In the genomic region with DNA sequence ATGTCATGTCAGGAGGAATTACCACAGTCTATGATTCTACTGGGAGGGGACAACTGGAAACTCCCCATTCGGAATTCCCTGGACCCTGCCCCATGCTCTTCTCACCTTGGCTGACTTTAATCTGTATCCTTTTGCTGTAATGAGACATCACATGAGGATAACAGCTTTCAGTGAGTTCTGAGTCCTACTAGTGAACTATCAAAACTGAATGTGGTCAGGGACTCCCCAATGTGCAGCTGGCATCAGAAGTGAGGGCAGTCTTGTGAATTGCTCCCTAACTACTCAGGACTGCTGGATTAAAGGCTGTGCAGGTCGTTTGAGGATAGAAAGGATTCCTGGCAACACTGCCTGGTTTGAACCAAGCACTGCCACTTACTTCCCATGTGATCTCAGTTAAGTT, we compare ENCODE assay signal across 24 cellular contexts. TPM values are rescaled to one million over a fixed set of nuclear protein-coding genes. Genes with fewer than 3 reads are reported as not detected.
"Had no signal": no experiment of that assay in that cellular context is flagged by ENCODE, and none has a peak within 500 bp of the region (broad histone marks: within the 10 kb centered on the region; RNA-seq: fewer than 3 reads in every experiment).

No MANE protein-coding gene starts in this region.

- H3K27ac Mint-ChIP-seq: activated CD8-positive, alpha-beta T cell treated with anti-CD3 and anti-CD28 coated beads for 36 hours; activated naive CD8-positive, alpha-beta T cell treated with anti-CD3 and anti-CD28 coated beads, Interleukin-2, amount 10 ng/mL, durations not matched to agents 7 days and 5 days; activated T-helper 2 cell treated with anti-CD3 and anti-CD28 coated beads, Interferon-gamma antibody, Interleukin-2, Interleukin-4, amounts not matched to agents 10 μg/mL and 5 μg/mL and 100 μg/mL, durations not matched to agents 14 hours and 24 hours and 36 hours; nephron; stimulated activated naive CD8-positive, alpha-beta T cell treated with anti-CD3 and anti-CD28 coated beads, Interleukin-15, Interleukin-2, amounts not matched to agents 100 ng/mL and 50 ng/mL, for 24 hours; T-helper 17 cell; type B pancreatic cell had no signal

- H3K9me3 Mint-ChIP-seq: activated CD8-positive, alpha-beta T cell treated with anti-CD3 and anti-CD28 coated beads for 36 hours; activated naive CD8-positive, alpha-beta T cell treated with anti-CD3 and anti-CD28 coated beads, Interleukin-2, amount 10 ng/mL, durations not matched to agents 7 days and 5 days; activated T-helper 2 cell treated with anti-CD3 and anti-CD28 coated beads, Interferon-gamma antibody, Interleukin-2, Interleukin-4, amounts not matched to agents 10 μg/mL and 5 μg/mL and 100 μg/mL, durations not matched to agents 14 hours and 24 hours and 36 hours; nephron; stimulated activated naive CD8-positive, alpha-beta T cell treated with anti-CD3 and anti-CD28 coated beads, Interleukin-15, Interleukin-2, amounts not matched to agents 100 ng/mL and 50 ng/mL, for 24 hours; type B pancreatic cell had no signal

- DNase-seq: activated CD4-positive, alpha-beta T cell treated with anti-CD3 and anti-CD28 coated beads, Interleukin-2, amount 50 U/mL, for 1 hour; activated CD4-positive, CD25-positive, alpha-beta regulatory T cell treated with anti-CD3 and anti-CD28 coated beads, Interleukin-2, amount 50 U/mL, for 72 hours; activated CD8-positive, alpha-beta T cell treated with anti-CD3 and anti-CD28 coated beads for 36 hours; activated naive CD8-positive, alpha-beta T cell treated with anti-CD3 and anti-CD28 coated beads, Interleukin-2, amount 10 ng/mL, durations not matched to agents 7 days and 5 days; activated T-cell treated with anti-CD3 and anti-CD28 coated beads, Interleukin-2, amount 50 U/mL, for 1 hour; brain microvascular endothelial cell; effector CD4-positive, alpha-beta T cell; esophagus squamous epithelium; foreskin melanocyte; heart right ventricle; left ventricle myocardium inferior; right lobe of liver; stimulated activated CD4-positive, alpha-beta T cell treated with anti-CD3 and anti-CD28 coated beads, Interleukin-2, amount 100 ng/mL, for 48 hours; substantia nigra; T-helper 17 cell; T1000; uterus had no signal

- H3K27me3 Mint-ChIP-seq: activated CD8-positive, alpha-beta T cell treated with anti-CD3 and anti-CD28 coated beads for 36 hours had no signal

- H3K36me3 Mint-ChIP-seq: activated naive CD8-positive, alpha-beta T cell treated with anti-CD3 and anti-CD28 coated beads, Interleukin-2, amount 10 ng/mL, durations not matched to agents 7 days and 5 days; type B pancreatic cell had no signal

- H3K4me3 Mint-ChIP-seq: activated CD8-positive, alpha-beta T cell treated with anti-CD3 and anti-CD28 coated beads for 36 hours; activated naive CD8-positive, alpha-beta T cell treated with anti-CD3 and anti-CD28 coated beads, Interleukin-2, amount 10 ng/mL, durations not matched to agents 7 days and 5 days; nephron; stimulated activated naive CD8-positive, alpha-beta T cell treated with anti-CD3 and anti-CD28 coated beads, Interleukin-15, Interleukin-2, amounts not matched to agents 100 ng/mL and 50 ng/mL, for 24 hours; T-helper 17 cell; type B pancreatic cell had no signal

RNA-seq across cellular contexts. Expression of gene SIGLEC7, which starts 15.2 kb away (rescaled TPM):
- total RNA-seq: activated CD8-positive, alpha-beta T cell treated with anti-CD3 and anti-CD28 coated beads for 36 hours; activated T-helper 2 cell treated with anti-CD3 and anti-CD28 coated beads, Interferon-gamma antibody, Interleukin-2, Interleukin-4, amounts not matched to agents 10 μg/mL and 5 μg/mL and 100 μg/mL, durations not matched to agents 14 hours and 24 hours and 36 hours; astrocyte; glomerular endothelial cell; osteoblast had no signal

RNA-seq across cellular contexts. Expression of gene SIGLEC9, which starts 32.6 kb away (rescaled TPM):
- total RNA-seq: astrocyte, glomerular endothelial cell, osteoblast had no signal
